Comparison of ENCODE assay signal across 8 cellular contexts in the genomic region with DNA sequence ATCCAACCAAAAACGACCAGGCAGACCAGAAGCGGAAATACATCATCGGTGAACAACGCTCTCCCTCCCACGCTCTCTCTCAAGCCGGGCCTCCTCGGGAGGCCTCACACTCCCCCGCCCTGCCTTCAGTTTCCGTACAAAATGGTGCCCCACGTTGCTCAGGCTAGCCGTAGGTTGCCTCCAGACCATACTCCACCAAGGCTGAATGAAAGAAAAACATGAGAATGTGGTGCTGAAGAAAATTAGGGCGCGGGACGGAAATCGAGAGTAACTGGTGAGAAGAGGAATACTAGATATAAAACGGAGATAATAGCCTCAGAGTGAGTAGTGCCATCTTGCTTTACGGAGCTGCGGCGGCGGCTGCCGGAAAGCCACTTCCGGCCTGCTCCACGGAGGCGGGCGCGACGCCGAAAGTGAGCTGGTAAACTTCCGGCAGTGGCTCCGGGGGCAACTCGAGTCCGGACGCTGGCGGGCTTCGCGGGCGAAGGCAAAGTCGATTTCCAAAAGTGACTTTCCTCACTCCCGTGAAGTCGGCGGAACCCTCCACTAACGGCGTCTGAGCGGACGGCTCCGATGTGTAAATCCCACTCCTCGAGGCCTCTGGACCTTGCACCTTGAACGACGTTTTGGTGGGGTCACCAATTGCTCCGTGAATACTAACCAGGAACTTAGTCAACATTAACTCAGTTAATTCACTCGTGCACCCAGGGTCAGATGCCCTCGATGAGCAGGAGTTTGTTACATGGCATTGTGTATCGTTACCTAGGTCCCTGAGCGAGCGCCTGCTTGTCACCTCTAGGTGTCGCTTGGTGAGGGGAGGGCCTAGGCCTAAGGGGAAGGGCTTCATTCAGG. TPM values are rescaled to one million over a fixed set of nuclear protein-coding genes. Genes with fewer than 3 reads are reported as not detected.
DNase-seq lines count a peak whose midpoint lies in the region; ATAC-seq, FAIRE-seq and TF ChIP-seq lines count a peak whose summit lies in the region.

A gene (minus strand): TSS at position 7 of the 852 bp plus-strand sequence. CDS start 980 bp downstream, outside the sequence.

- DNase-seq in BJ (ENCODE audit: low read depth), result peak; percentile 72
- DNase-seq in GM19239 (ENCODE audit: insufficient read length, low spot score), result peak; percentile 94
- peak; percentile 87 to 92 for DNase-seq in NCI-H524 (lab: John Stamatoyannopoulos, UW)
- DNase-seq in activated CD4-positive, alpha-beta T cell treated with anti-CD3 and anti-CD28 coated beads for 36 hours, result peak; percentile 95
- peak; percentile 98 for DNase-seq in choroid plexus epithelial cell (ENCODE audit: low read depth)
- peak; percentile 82 to 86 for DNase-seq in stimulated activated CD4-positive, alpha-beta T cell treated with anti-CD3 and anti-CD28 coated beads, Interleukin-1b, Interleukin-23, amount 100 ng/mL, for 4 hours (ENCODE audit: low read depth in 2 of 2)

- peak within 1 kb of the TSS; percentile 85 for H3K4me3 Mint-ChIP-seq in activated CD4-positive, alpha-beta T cell treated with anti-CD3 and anti-CD28 coated beads for 36 hours

- H3K36me3 Mint-ChIP-seq in activated CD4-positive, alpha-beta T cell treated with anti-CD3 and anti-CD28 coated beads for 36 hours (ENCODE audit: low read depth), result peaks cover 13% of the 10 kb centered on the region

- H3K4me3 ChIP-seq in BJ (ENCODE audit: low read depth, low read length), result peak within 1 kb of the TSS; percentile 69
- H3K4me3 ChIP-seq in choroid plexus epithelial cell (ENCODE audit: low read depth, low read length), result peak within 1 kb of the TSS; percentile 97

- POLR2A ChIA-PET in BJ (lab: Charles Lee), result no interaction called here
- POLR2A ChIA-PET in activated CD4-positive, alpha-beta T cell treated with anti-CD3 and anti-CD28 coated beads for 36 hours (lab: Charles Lee), result interaction anchor here (0.6 to 3.7 kb wide), 6 partner anchors 12 to 201 kb away, joined by 3 to 29 read pairs (median 6); a partner anchor contains a TSS

- peak; percentile 92 for ATAC-seq in HG03457 (IDR thresholded peaks at IDR 0.05; ENCODE audit: unreplicated experiment)
- peak; percentile 92 for ATAC-seq in activated CD4-positive, alpha-beta T cell treated with anti-CD3 and anti-CD28 coated beads for 36 hours

- H3K27ac ChIP-seq in layer of hippocampus (ENCODE audit: low read depth, low read length), result peak within 1 kb of the TSS; percentile 96

- H3K27ac Mint-ChIP-seq in activated CD4-positive, alpha-beta T cell treated with anti-CD3 and anti-CD28 coated beads for 36 hours, result peak within 1 kb of the TSS; percentile 99

- peaks cover 53% of the 10 kb centered on the region for H3K4me1 Mint-ChIP-seq in activated CD4-positive, alpha-beta T cell treated with anti-CD3 and anti-CD28 coated beads for 36 hours

- CTCF ChIA-PET in BJ (lab: Yijun Ruan, JAX), result interaction anchor here (1.2 to 3.4 kb wide), 3 partner anchors 12 to 36 kb away, joined by 3 to 21 read pairs (median 4); a partner anchor contains a TSS
- CTCF ChIA-PET in activated CD4-positive, alpha-beta T cell treated with anti-CD3 and anti-CD28 coated beads for 36 hours (lab: Charles Lee), result interaction anchor here (0.7 to 4.5 kb wide), 9 partner anchors 10 to 724 kb away, joined by 3 to 56 read pairs (median 5); a partner anchor contains a TSS

- H3K27me3 Mint-ChIP-seq in activated CD4-positive, alpha-beta T cell treated with anti-CD3 and anti-CD28 coated beads for 36 hours, result no peaks in the 10 kb centered on the region

- intact Hi-C loops in activated CD4-positive, alpha-beta T cell treated with anti-CD3 and anti-CD28 coated beads for 36 hours (cut with DNase I, micrococcal nuclease), result loop anchor here (1.0 kb wide), 5 partner anchors 12 to 80 kb away; a partner anchor contains a TSS

- H3K36me3 ChIP-seq in BJ (ENCODE audit: control insufficient read depth, insufficient read depth, low read length), result no peaks in the 10 kb centered on the region; the same call in 1 of the 2 replicates

- peak; percentile 89 for FAIRE-seq in GM19239 (lab: Jason Lieb, UNC)

- H3K9me3 Mint-ChIP-seq in activated CD4-positive, alpha-beta T cell treated with anti-CD3 and anti-CD28 coated beads for 36 hours (ENCODE audit: low read depth), result no peaks in the 10 kb centered on the region

- peak; percentile 76 for TF ChIP-seq CTCF in BJ (IDR thresholded peaks at IDR 0.05; ENCODE audit: insufficient read depth, low read depth, low read length)
- TF ChIP-seq CTCF in choroid plexus epithelial cell (conservative IDR thresholded peaks at IDR 0.05; ENCODE audit: low read depth, low read length), result peak; percentile 73

- no peaks in the 10 kb centered on the region for H3K27me3 ChIP-seq in BJ (ENCODE audit: control insufficient read depth, insufficient read depth, low read length)
- no peaks in the 10 kb centered on the region for H3K27me3 ChIP-seq in layer of hippocampus (ENCODE audit: control insufficient read depth, insufficient read depth, low read length)

RNA-seq across cellular contexts. Expression of the gene that starts here (rescaled TPM):
- polyA plus RNA-seq in BJ (2011; rRNA removed), result 23.2 and 32.5 TPM in 2 replicates
- 18.2 and 26.6 TPM in 2 replicates for polyA minus RNA-seq in BJ (2011; rRNA and poly(A)+ RNA removed)
- 10 to 100 TPM; 20.1 to 21.3 TPM for total RNA-seq in activated CD4-positive, alpha-beta T cell treated with anti-CD3 and anti-CD28 coated beads for 36 hours

Comparison
In these comparisons a context has a peak if more than half of its experiments do, and no peak if none do; other contexts are left out.
1. Peak in every context shown above with its lines: DNase-seq, ATAC-seq, H3K4me3 ChIP-seq and H3K27ac ChIP-seq.